Comparison of ENCODE assay signal across 9 cellular contexts in genomic region chr2:137963535-137964065, GRCh38. TPM values are rescaled to one million over a fixed set of nuclear protein-coding genes. Genes with fewer than 3 reads are reported as not detected.
DNase-seq lines count a peak whose midpoint lies in the region; FAIRE-seq and TF ChIP-seq lines count a peak whose summit lies in the region.
"Had no signal": no experiment of that assay in that cellular context is flagged by ENCODE, and none has a peak within 500 bp of the region (broad histone marks: within the 10 kb centered on the region; RNA-seq: fewer than 3 reads in every experiment).

No MANE protein-coding gene starts in this region.

- no peak for FAIRE-seq in GM12891 (lab: Jason Lieb, UNC)

- no peaks in the 10 kb centered on the region for H3K27me3 ChIP-seq in Peyer's patch
- no peaks in the 10 kb centered on the region for H3K27me3 ChIP-seq in mucosa of stomach (ENCODE audit: control insufficient read depth, insufficient read depth, low read length)
- no peaks in the 10 kb centered on the region for H3K27me3 ChIP-seq in tibial nerve
- no peaks in the 10 kb centered on the region for H3K27me3 ChIP-seq in Karpas-422 (ENCODE audit: low read length)

- H3K27ac ChIP-seq in Peyer's patch (peak overlapping the region; percentile 47 to 84 (median 77)), epithelial cell of prostate (peak overlapping the region; percentile 65), tibial nerve (peak overlapping the region; percentile 46 to 85 (median 66)), Karpas-422 (ENCODE audit: low read length) (no peak overlapping the region)

- TF ChIP-seq POLR2A in Peyer's patch (IDR thresholded peaks at IDR 0.05) (no peak), tibial nerve (IDR thresholded peaks at IDR 0.05) (no peak), GM12891 (IDR thresholded peaks at IDR 0.05; ENCODE audit: low read depth, low read length) (no peak)

- H3K9ac ChIP-seq in mucosa of stomach (ENCODE audit: low read length) (peak overlapping the region; percentile 72), Karpas-422 (ENCODE audit: low read length) (no peak overlapping the region)

- H3K36me3 ChIP-seq in Peyer's patch (no peaks in the 10 kb centered on the region), mucosa of stomach (ENCODE audit: control insufficient read depth, insufficient read depth, low read length) (no peaks in the 10 kb centered on the region), tibial nerve (no peaks in the 10 kb centered on the region), Karpas-422 (ENCODE audit: insufficient read depth, low read length) (no peaks in the 10 kb centered on the region)

- no peaks in the 10 kb centered on the region for H4K20me1 ChIP-seq in Karpas-422 (ENCODE audit: insufficient read depth, low read depth, low read length)

- TF ChIP-seq CTCF in Peyer's patch (IDR thresholded peaks at IDR 0.05) = no peak
- TF ChIP-seq CTCF in tibial nerve (IDR thresholded peaks at IDR 0.05) = no peak

- H3K79me2 ChIP-seq in Karpas-422 (ENCODE audit: low read length) = no peaks in the 10 kb centered on the region

- H3K9me3 ChIP-seq in Peyer's patch = no peaks in the 10 kb centered on the region
- H3K9me3 ChIP-seq in mucosa of stomach (ENCODE audit: control insufficient read depth, low read length) = no peaks in the 10 kb centered on the region
- H3K9me3 ChIP-seq in tibial nerve = no peaks in the 10 kb centered on the region
- no peaks in the 10 kb centered on the region for H3K9me3 ChIP-seq in Karpas-422 (ENCODE audit: low read length)

- H2AFZ ChIP-seq in Karpas-422 (ENCODE audit: low read length) = no peak overlapping the region

- no peak for TF ChIP-seq EP300 in tibial nerve (IDR thresholded peaks at IDR 0.05)

- H3K9me2 ChIP-seq in Karpas-422 (replicated peaks; ENCODE audit: insufficient read depth, low read length) = no peaks in the 10 kb centered on the region

- H3K4me2 ChIP-seq in Karpas-422 (ENCODE audit: low read depth, low read length, poor library complexity, severe bottlenecking) = no peak overlapping the region

- 63 to 64% methylated on average over 9 of the region's 9 CpGs for WGBS in tibial nerve, 2 donors

- DNase-seq in Peyer's patch = no peak
- no peak for DNase-seq in epithelial cell of prostate (ENCODE audit: low read depth, low spot score)
- no peak for DNase-seq in tibial nerve (ENCODE audit: low spot score in 2 of 2)
- DNase-seq in NCI-H345 (lab: John Stamatoyannopoulos, UW) = no peak
- DNase-seq in GM12891 (ENCODE audit: insufficient read length, low spot score) = no peak
- no peak for DNase-seq in NCI-H446 (lab: John Stamatoyannopoulos, UW)
- no peak for DNase-seq in Karpas-422
- DNase-seq: activated CD4-positive, alpha-beta T cell treated with anti-CD3 and anti-CD28 coated beads for 1 hour had no signal

- peaks cover 0 to 7% (median 0%) of the 10 kb centered on the region in 4 donors for H3K4me1 ChIP-seq in Peyer's patch
- H3K4me1 ChIP-seq in mucosa of stomach (ENCODE audit: control insufficient read depth, insufficient read depth, low read length) = peaks cover 15% of the 10 kb centered on the region
- H3K4me1 ChIP-seq in tibial nerve = peaks cover 0 to 26% (median 4%) of the 10 kb centered on the region in 4 donors
- no peaks in the 10 kb centered on the region for H3K4me1 ChIP-seq in Karpas-422 (ENCODE audit: low read length)

- H3K4me3 ChIP-seq in Peyer's patch (peak overlapping the region in 3 of 4 donors; percentile 34 to 64 (median 51)), mucosa of stomach (ENCODE audit: low read length) (peak overlapping the region; percentile 61), tibial nerve (peak overlapping the region in 2 of 4 donors; percentile 38 to 49), Karpas-422 (ENCODE audit: low read length) (no peak overlapping the region)

TF ChIP-seq in GM12891, 5 proteins besides CTCF, POLR2A, EP300 and RAD21:
- no peak for TF ChIP-seq TAF1 (IDR thresholded peaks at IDR 0.05; ENCODE audit: low read depth, low read length)
- TF ChIP-seq POLR2AphosphoS5 (IDR thresholded peaks at IDR 0.05; ENCODE audit: low read depth, low read length) = no peak
- TF ChIP-seq SPI1 (IDR thresholded peaks at IDR 0.05; ENCODE audit: low read depth, low read length) = no peak
- no peak for TF ChIP-seq PAX5 (IDR thresholded peaks at IDR 0.05; ENCODE audit: insufficient read depth, low read length, severe bottlenecking)
- TF ChIP-seq POU2F2 (IDR thresholded peaks at IDR 0.05; ENCODE audit: low read depth, low read length) = no peak

RNA-seq across cellular contexts. Expression of gene HNMT, which starts 0.7 kb away (rescaled TPM):
- 10 to 100 TPM; 12.8 to 52.0 (median 26.7) TPM for total RNA-seq in Peyer's patch
- 10 to 100 TPM; 18.1 to 63.9 (median 31.5) TPM for total RNA-seq in tibial nerve
- polyA plus RNA-seq in GM12891 (2012; ENCODE audit: low read depth, missing spikeins) = not detected
- not detected in 2 replicates for total RNA-seq in Karpas-422 (2014; rRNA removed; shearing (Covaris generic); ENCODE audit: low replicate concordance)

Comparison
In these comparisons a context has a peak if more than half of its experiments do, and no peak if none do; other contexts are left out.
1. RNA of gene HNMT, which starts 0.7 kb away (total RNA-seq): 18.1 to 63.9 TPM in tibial nerve and 12.8 to 52.0 TPM in Peyer's patch; not detected in Karpas-422; every median in the first group is over 10 times any median in the second.